Comparison of ENCODE assay signal across 32 cellular contexts in genomic region chr15:37416103-37416502, GRCh38.
"Had no signal": no experiment of that assay in that cellular context is flagged by ENCODE, and none has a peak within 500 bp of the region (broad histone marks: within the 10 kb centered on the region; RNA-seq: fewer than 3 reads in every experiment).

No MANE protein-coding gene starts in this region.

- ATAC-seq: activated CD4-positive, alpha-beta T cell treated with anti-CD3 and anti-CD28 coated beads for 36 hours; activated CD4-positive, CD25-positive, alpha-beta regulatory T cell treated with anti-CD3 and anti-CD28 coated beads, Interleukin-2, amount 50 U/mL, for 24 hours; activated CD8-positive, alpha-beta memory T cell treated with anti-CD3 and anti-CD28 coated beads, Interleukin-2, amount 10 ng/mL, durations not matched to agents 7 days and 5 days; activated CD8-positive, alpha-beta T cell treated with anti-CD3 and anti-CD28 coated beads, Interleukin-2, amount 10 ng/mL, durations not matched to agents 7 days and 5 days; activated naive CD8-positive, alpha-beta T cell treated with anti-CD3 and anti-CD28 coated beads, Interleukin-2, amount 50 U/mL, for 24 hours; WTC11 had no signal

- H3K9me3 ChIP-seq: ascending aorta had no signal

- H3K27ac ChIP-seq: ascending aorta, cardiac muscle cell, WERI-Rb-1 had no signal

- DNase-seq: activated CD4-positive, alpha-beta memory T cell treated with anti-CD3 and anti-CD28 coated beads, Interleukin-2, amount 10 ng/mL, durations not matched to agents 7 days and 5 days; activated CD4-positive, alpha-beta T cell treated with anti-CD3 and anti-CD28 coated beads for 1 hour; activated CD4-positive, alpha-beta T cell treated with anti-CD3 and anti-CD28 coated beads for 36 hours; activated CD4-positive, alpha-beta T cell treated with anti-CD3 and anti-CD28 coated beads for 48 hours; activated CD4-positive, alpha-beta T cell treated with anti-CD3 and anti-CD28 coated beads, Interleukin-2, amount 10 ng/mL, durations not matched to agents 7 days and 5 days; activated CD4-positive, alpha-beta T cell treated with anti-CD3 and anti-CD28 coated beads, Interleukin-2, amount 50 U/mL, for 48 hours; activated CD4-positive, CD25-positive, alpha-beta regulatory T cell; activated CD8-positive, alpha-beta memory T cell treated with anti-CD3 and anti-CD28 coated beads for 24 hours; activated CD8-positive, alpha-beta memory T cell treated with anti-CD3 and anti-CD28 coated beads, Interleukin-2, amount 10 ng/mL, durations not matched to agents 7 days and 5 days; activated CD8-positive, alpha-beta memory T cell treated with anti-CD3 and anti-CD28 coated beads, Interleukin-2, amount 50 U/mL, for 48 hours; activated CD8-positive, alpha-beta T cell treated with anti-CD3 and anti-CD28 coated beads, Interleukin-2, amount 10 ng/mL, durations not matched to agents 7 days and 5 days; activated effector memory CD4-positive, alpha-beta T cell treated with Interleukin-2 at 50 U/mL for 16 hours; activated gamma-delta T cell; activated naive CD4-positive, alpha-beta T cell treated with anti-CD3 and anti-CD28 coated beads, Interleukin-2, amount 10 ng/mL, durations not matched to agents 7 days and 5 days; activated naive CD4-positive, alpha-beta T cell treated with Interleukin-2 at 50 U/mL for 16 hours; activated naive CD8-positive, alpha-beta T cell treated with anti-CD3 and anti-CD28 coated beads, Interleukin-2, amount 10 ng/mL, durations not matched to agents 7 days and 5 days; activated naive CD8-positive, alpha-beta T cell treated with anti-CD3 and anti-CD28 coated beads, Interleukin-2, amount 50 U/mL, for 24 hours; activated T-cell treated with anti-CD3 and anti-CD28 coated beads, Interleukin-2, amount 50 U/mL, for 24 hours; activated T-cell treated with anti-CD3 and anti-CD28 coated beads, Interleukin-2, amount 50 U/mL, for 48 hours; amygdala; anterior cingulate cortex; caudate nucleus; cerebellar nuclear complex; T-helper 2 cell; T-helper 9 cell; WERI-Rb-1 had no signal

- H3K27me3 ChIP-seq: ascending aorta, cardiac muscle cell had no signal

- H3K4me1 ChIP-seq: ascending aorta had no signal

- H3K4me3 ChIP-seq: ascending aorta, cardiac muscle cell had no signal

- FAIRE-seq: bronchial epithelial cell, TTC549 had no signal

- H3K36me3 ChIP-seq: ascending aorta, cardiac muscle cell, WERI-Rb-1 had no signal
